20 cellular contexts compared by ENCODE assay signal in genomic region chr6:154792761-154793160, GRCh38. TPM values are rescaled to one million over a fixed set of nuclear protein-coding genes. Genes with fewer than 3 reads are reported as not detected.
DNase-seq lines count a peak whose midpoint lies in the region; ATAC-seq and TF ChIP-seq lines count a peak whose summit lies in the region.
"Had no signal": no experiment of that assay in that cellular context is flagged by ENCODE, and none has a peak within 500 bp of the region (broad histone marks: within the 10 kb centered on the region; RNA-seq: fewer than 3 reads in every experiment).

No MANE protein-coding gene starts in this region.

- BruUV-seq in mammary epithelial cell (replicated peaks; lab: Mats Ljungman, UMichigan): no TSS peak

- peak overlapping the region; percentile 44 for H3K4me2 ChIP-seq in mammary epithelial cell (ENCODE audit: insufficient read depth, low read depth, low read length)
- H3K4me2 ChIP-seq in trophoblast cell (ENCODE audit: low read length): no peak overlapping the region
- H3K4me2 ChIP-seq: neural progenitor cell had no signal

- no peaks in the 10 kb centered on the region for H4K20me1 ChIP-seq in mammary epithelial cell (ENCODE audit: insufficient read depth, low read length)

- 0% methylated on average over 3 of the region's 3 CpGs for WGBS in mammary epithelial cell (ENCODE audit: low coverage, missing lambda C conversion rate)
- WGBS in trophoblast cell (ENCODE audit: extremely low coverage, insufficient coverage, insufficient read length): no CpG with 5 or more reads among the region's 3 CpGs
- 66 to 81% methylated on average over 3 of the region's 3 CpGs for WGBS in aorta, 2 donors

- H3K23ac ChIP-seq in trophoblast cell (ENCODE audit: low read length): no peak overlapping the region

- no peak overlapping the region for H2BK120ac ChIP-seq in trophoblast cell (ENCODE audit: insufficient read depth, low read length, poor library complexity)

- H3K27me3 Mint-ChIP-seq in progenitor cell of endocrine pancreas: no peaks in the 10 kb centered on the region
- H3K27me3 Mint-ChIP-seq: stimulated activated naive CD8-positive, alpha-beta T cell treated with anti-CD3 and anti-CD28 coated beads, Interleukin-15, amount 100 ng/mL, for 72 hours had no signal

- no peak overlapping the region for H3K4me3 Mint-ChIP-seq in progenitor cell of endocrine pancreas (ENCODE audit: low read depth)
- H3K4me3 Mint-ChIP-seq: activated T-cell treated with anti-CD3 and anti-CD28 coated beads, Interleukin-2, amount 50 U/mL, for 72 hours; neural progenitor cell; stimulated activated naive CD8-positive, alpha-beta T cell treated with anti-CD3 and anti-CD28 coated beads, Interleukin-15, amount 100 ng/mL, for 72 hours had no signal

- in situ Hi-C loops in mammary epithelial cell (cut with MboI; ENCODE audit: low sequenced_read_pairs in 2 of 2): no loop called here

- H3K79me2 ChIP-seq in mammary epithelial cell (ENCODE audit: insufficient read depth, low read length) (peaks cover 41% of the 10 kb centered on the region), trophoblast cell (ENCODE audit: control insufficient read depth, insufficient read depth, low read length, poor library complexity) (no peaks in the 10 kb centered on the region)

- H3K9me3 ChIP-seq in mammary epithelial cell (replicated peaks; ENCODE audit: insufficient read depth, low read length) (no peaks in the 10 kb centered on the region), trophoblast cell (ENCODE audit: insufficient read depth, low read depth, low read length) (no peaks in the 10 kb centered on the region), aorta (ENCODE audit: control insufficient read depth, low read length) (no peaks in the 10 kb centered on the region)
- H3K9me3 ChIP-seq: Caco-2, upper lobe of left lung had no signal

- no peak overlapping the region for H3K18ac ChIP-seq in trophoblast cell (ENCODE audit: low read length)

- DNase-seq in ELR (ENCODE audit: low read depth) (peak; percentile 65), LHCN-M2 (ENCODE audit: low read depth) (peak; percentile 51), mammary epithelial cell (peak; percentile 60), trophoblast cell (peak; percentile 43 to 83), aorta (no peak), progenitor cell of endocrine pancreas (ENCODE audit: low spot score, unreplicated experiment) (no peak)
- DNase-seq: activated naive CD4-positive, alpha-beta T cell treated with anti-CD3 and anti-CD28 coated beads, Interleukin-2, amount 50 U/mL, for 16 hours; activated T-cell treated with anti-CD3 and anti-CD28 coated beads, Interleukin-2, amount 50 U/mL, for 72 hours; Caco-2; glutamatergic neuron; NCI-H1930; NCI-H345; stimulated activated CD4-positive, alpha-beta T cell treated with anti-CD3 and anti-CD28 coated beads, Interleukin-4, amount 100 ng/mL, for 24 hours; stimulated activated naive CD8-positive, alpha-beta T cell treated with anti-CD3 and anti-CD28 coated beads, Interleukin-15, amount 100 ng/mL, for 72 hours; T-helper 9 cell; upper lobe of left lung had no signal

- H3K14ac ChIP-seq in trophoblast cell (ENCODE audit: low read length): no peak overlapping the region

- ATAC-seq in HG03039 (IDR thresholded peaks at IDR 0.05; ENCODE audit: unreplicated experiment) (no peak), aorta (ENCODE audit: low FRiP score) (no peak)
- ATAC-seq: activated CD4-positive, CD25-positive, alpha-beta regulatory T cell treated with anti-CD3 and anti-CD28 coated beads, Interleukin-2, amount 50 U/mL, for 24 hours; activated T-cell treated with anti-CD3 and anti-CD28 coated beads, Interleukin-2, amount 50 U/mL, for 72 hours; stimulated activated naive CD8-positive, alpha-beta T cell treated with anti-CD3 and anti-CD28 coated beads, Interleukin-15, amount 100 ng/mL, for 72 hours had no signal

- dilution Hi-C loops in mammary epithelial cell (cut with HindIII; ENCODE audit: low sequenced_read_pairs): no loop called here

- H3K4me1 ChIP-seq in mammary epithelial cell (ENCODE audit: insufficient read depth, low read length) (peaks cover 16% of the 10 kb centered on the region), trophoblast cell (ENCODE audit: control insufficient read depth in 1 of 2, insufficient read depth in 2 of 2, low read length in 2 of 2) (no peaks in the 10 kb centered on the region), aorta (ENCODE audit: control insufficient read depth in 1 of 2, insufficient read depth in 2 of 2, low read length in 2 of 2) (no peaks in the 10 kb centered on the region)
- H3K4me1 ChIP-seq: neural progenitor cell, upper lobe of left lung had no signal

- no peaks in the 10 kb centered on the region for H3K79me1 ChIP-seq in trophoblast cell (ENCODE audit: low read length)

- peaks cover under 1% of the 10 kb centered on the region for H3K4me1 Mint-ChIP-seq in progenitor cell of endocrine pancreas (ENCODE audit: low read depth)
- H3K4me1 Mint-ChIP-seq: neural progenitor cell had no signal

- peaks cover 31% of the 10 kb centered on the region for H3K36me3 Mint-ChIP-seq in progenitor cell of endocrine pancreas (ENCODE audit: insufficient read depth)

- H2AFZ ChIP-seq in mammary epithelial cell (ENCODE audit: low read depth, low read length) (no peak overlapping the region), trophoblast cell (ENCODE audit: insufficient read depth, low read length, poor library complexity) (no peak overlapping the region)
- H2AFZ ChIP-seq: neural progenitor cell had no signal

- H3K9ac ChIP-seq in mammary epithelial cell (ENCODE audit: insufficient read depth, low read length) (no peak overlapping the region), trophoblast cell (ENCODE audit: low read length) (no peak overlapping the region)
- H3K9ac ChIP-seq: neural progenitor cell had no signal

- no peak overlapping the region for H3K27ac ChIP-seq in mammary epithelial cell (ENCODE audit: insufficient read depth, low read depth, low read length)
- no peak overlapping the region for H3K27ac ChIP-seq in trophoblast cell (ENCODE audit: low read depth, low read length)
- H3K27ac ChIP-seq in aorta (ENCODE audit: low read depth in 1 of 2, low read length in 2 of 2): no peak overlapping the region
- H3K27ac ChIP-seq: neural progenitor cell, SK-N-MC, upper lobe of left lung had no signal

- H2BK12ac ChIP-seq in trophoblast cell (ENCODE audit: low read length): no peak overlapping the region

- TF ChIP-seq CTCF in mammary epithelial cell (conservative IDR thresholded peaks at IDR 0.05 in 1 of 2, IDR thresholded peaks at IDR 0.05 in 1 of 2; ENCODE audit: extremely low read depth in 1 of 2, insufficient read depth in 1 of 2, low read depth in 1 of 2, low read length in 2 of 2) (no peak), progenitor cell of endocrine pancreas (IDR thresholded peaks at IDR 0.05; ENCODE audit: unreplicated experiment) (no peak)

- no peak overlapping the region for H2BK5ac ChIP-seq in trophoblast cell (ENCODE audit: low read depth, low read length, poor library complexity)

- H3K27ac Mint-ChIP-seq in progenitor cell of endocrine pancreas: no peak overlapping the region
- H3K27ac Mint-ChIP-seq: activated T-cell treated with anti-CD3 and anti-CD28 coated beads, Interleukin-2, amount 50 U/mL, for 72 hours; neural progenitor cell had no signal

- H3K4me3 ChIP-seq in mammary epithelial cell (replicated peaks in 1 of 3; ENCODE audit: insufficient read depth in 1 of 3, low read depth in 2 of 3, low read length in 3 of 3) (no peak overlapping the region), trophoblast cell (ENCODE audit: low read depth, low read length) (no peak overlapping the region), aorta (ENCODE audit: low read length in 2 of 2) (no peak overlapping the region)
- H3K4me3 ChIP-seq: neural progenitor cell, SK-N-MC, upper lobe of left lung had no signal

- no peak overlapping the region for H4K8ac ChIP-seq in trophoblast cell (ENCODE audit: low read depth, low read length)

- CTCF ChIA-PET in mammary epithelial cell (lab: Charles Lee; ENCODE audit: low non-redundant PET): no interaction called here

- H3K9me3 Mint-ChIP-seq in progenitor cell of endocrine pancreas (ENCODE audit: low read depth): no peaks in the 10 kb centered on the region
- H3K9me3 Mint-ChIP-seq: activated T-cell treated with anti-CD3 and anti-CD28 coated beads, Interleukin-2, amount 50 U/mL, for 72 hours; neural progenitor cell; stimulated activated naive CD8-positive, alpha-beta T cell treated with anti-CD3 and anti-CD28 coated beads, Interleukin-15, amount 100 ng/mL, for 72 hours had no signal

- H2AK5ac ChIP-seq in trophoblast cell (ENCODE audit: low read length): no peak overlapping the region

- H3K27me3 ChIP-seq in mammary epithelial cell (ENCODE audit: insufficient read depth, low read length) (no peaks in the 10 kb centered on the region), trophoblast cell (ENCODE audit: insufficient read depth, low read length) (no peaks in the 10 kb centered on the region), aorta (ENCODE audit: control insufficient read depth in 1 of 2, insufficient read depth in 2 of 2, low read length in 1 of 2) (no peaks in the 10 kb centered on the region)
- H3K27me3 ChIP-seq: neural progenitor cell, upper lobe of left lung had no signal

- no peak overlapping the region for H4K12ac ChIP-seq in trophoblast cell (ENCODE audit: low read depth, low read length)

- intact Hi-C loops in mammary epithelial cell (cut with micrococcal nuclease) (no loop called here), aorta (cut with DNase I) (no loop called here)

- no peak overlapping the region for H3K4ac ChIP-seq in trophoblast cell (ENCODE audit: low read depth, low read length)

- peaks cover 16% of the 10 kb centered on the region for H3K36me3 ChIP-seq in mammary epithelial cell (ENCODE audit: insufficient read depth, low read length)
- H3K36me3 ChIP-seq in trophoblast cell (ENCODE audit: control insufficient read depth in 1 of 2, insufficient read depth in 2 of 2, low read length in 2 of 2): peaks cover 5 to 10% of the 10 kb centered on the region in 2 experiments
- peaks cover 0 to 2% of the 10 kb centered on the region in 2 donors for H3K36me3 ChIP-seq in aorta (ENCODE audit: control insufficient read depth in 1 of 2, insufficient read depth in 2 of 2, low read length in 1 of 2)

- no peak overlapping the region for H4K91ac ChIP-seq in trophoblast cell (ENCODE audit: low read depth, low read length)

RNA-seq across cellular contexts. Expression of gene SCAF8, which starts 59.5 kb away (rescaled TPM):
- total RNA-seq in LHCN-M2 (2014; rRNA removed) (25.8 and 30.7 TPM in 2 replicates), mammary epithelial cell (10 to 100 TPM; 31.8 to 36.9 TPM), aorta (10 to 100 TPM; 47.0 to 52.3 TPM), progenitor cell of endocrine pancreas (69.5 and 70.2 TPM in 2 replicates)
- 10.3 TPM for polyA plus RNA-seq in LHCN-M2 (2012)
- polyA plus RNA-seq in mammary epithelial cell (15.5 TPM), aorta (10 to 100 TPM; 10.5 to 12.5 TPM)
- 32.6 TPM for polyA minus RNA-seq in mammary epithelial cell
- polyA plus RNA-seq in trophoblast cell (2013): 24.2 and 25.5 TPM in 2 replicates

Comparison
In these comparisons a context has a peak if more than half of its experiments do, and no peak if none do; other contexts are left out.
1. DNase-seq: peak in ELR (single experiment), LHCN-M2 (single experiment), mammary epithelial cell (single experiment) and trophoblast cell (2 of 2); none in aorta (0 of 2) and progenitor cell of endocrine pancreas (single experiment).